Comparison of ENCODE assay signal across 1 cellular context in the genomic region with DNA sequence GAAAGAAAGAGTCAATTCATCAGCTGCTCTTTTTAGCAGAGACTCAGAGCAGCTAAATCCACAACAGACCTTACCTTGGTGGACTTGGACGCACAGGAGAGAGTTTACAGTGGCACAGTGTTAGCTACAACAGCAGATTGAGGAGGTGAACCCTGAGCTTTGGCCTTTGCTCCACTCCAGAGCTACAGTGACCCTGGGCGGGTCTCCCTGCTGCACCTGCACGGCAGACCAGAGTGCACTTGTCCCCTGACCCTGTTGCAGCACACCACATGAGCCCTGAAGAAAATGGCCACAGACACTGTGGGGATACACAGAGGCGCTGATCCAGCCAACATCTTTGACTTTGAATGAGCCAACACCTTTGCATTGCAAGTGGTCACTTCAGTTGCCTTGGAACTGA.
TF ChIP-seq lines count a peak whose summit lies in the region.

No MANE protein-coding gene starts in this region.

TF ChIP-seq in HepG2, 621 proteins besides CTCF, POLR2A, EP300 and RAD21 (continued from another document and continues in another):
- TF ChIP-seq ZNF564 (CRISPR knock-in tag; IDR thresholded peaks at IDR 0.05) (0 out of 2 replicates have a peak, but pooled peaks have one; percentile 62), LCORL (IDR thresholded peaks at IDR 0.05) (no peak), LCORL (CRISPR knock-in tag; IDR thresholded peaks at IDR 0.05) (peak; percentile 84), ZNF510 (CRISPR knock-in tag; IDR thresholded peaks at IDR 0.05; ENCODE audit: low read depth) (no peak), ZNF598 (CRISPR knock-in tag; IDR thresholded peaks at IDR 0.05; ENCODE audit: borderline replicate concordance) (peak; percentile 69; the same call in 1 of the 2 replicates), ATF1 (CRISPR knock-in tag; IDR thresholded peaks at IDR 0.05) (no peak), ZNF224 (CRISPR knock-in tag; IDR thresholded peaks at IDR 0.05) (no peak), MAFK (conservative IDR thresholded peaks at IDR 0.05 in 1 of 2, IDR thresholded peaks at IDR 0.05 in 1 of 2; ENCODE audit: low read length in 2 of 2) (no peak), PITX1 (CRISPR knock-in tag; IDR thresholded peaks at IDR 0.05) (0 out of 2 replicates have a peak, but pooled peaks have one; percentile 83), DPF2 (CRISPR knock-in tag; IDR thresholded peaks at IDR 0.05; ENCODE audit: borderline replicate concordance, low read depth) (0 out of 2 replicates have a peak, but pooled peaks have one; percentile 39), NR2F1 (CRISPR knock-in tag; IDR thresholded peaks at IDR 0.05) (peak; percentile 83 to 85), ZNF607 (CRISPR knock-in tag; IDR thresholded peaks at IDR 0.05; ENCODE audit: borderline replicate concordance) (no peak), NR2F2 (IDR thresholded peaks at IDR 0.05; ENCODE audit: borderline replicate concordance, low read depth) (peak; percentile 92), CBX2 (IDR thresholded peaks at IDR 0.05; ENCODE audit: low read depth, low read length) (no peak), CBX2 (CRISPR knock-in tag; IDR thresholded peaks at IDR 0.05; ENCODE audit: low read depth) (no peak), ZNF543 (CRISPR knock-in tag; IDR thresholded peaks at IDR 0.05) (no peak), HES4 (CRISPR knock-in tag; IDR thresholded peaks at IDR 0.05; ENCODE audit: borderline replicate concordance) (0 out of 2 replicates have a peak, but pooled peaks have one; percentile 27), TRIM24 (CRISPR knock-in tag; IDR thresholded peaks at IDR 0.05) (peak; percentile 83; the same call in 1 of the 2 replicates), SAP130 (CRISPR knock-in tag; IDR thresholded peaks at IDR 0.05; ENCODE audit: low read depth) (peak; percentile 34; the same call in 1 of the 2 replicates), ZNF331 (CRISPR knock-in tag; IDR thresholded peaks at IDR 0.05) (peak; percentile 63; the same call in 1 of the 2 replicates), RELA (CRISPR knock-in tag; IDR thresholded peaks at IDR 0.05) (no peak), ZBTB8A (CRISPR knock-in tag; IDR thresholded peaks at IDR 0.05; ENCODE audit: borderline replicate concordance, low read depth) (no peak), ZNF556 (CRISPR knock-in tag; IDR thresholded peaks at IDR 0.05; ENCODE audit: borderline replicate concordance) (peak; percentile 89; the same call in 1 of the 2 replicates), ADNP (CRISPR knock-in tag; IDR thresholded peaks at IDR 0.05) (no peak), ZFP36L1 (CRISPR knock-in tag; IDR thresholded peaks at IDR 0.05) (0 out of 2 replicates have a peak, but pooled peaks have one; percentile 45), RBFOX2 (IDR thresholded peaks at IDR 0.05; ENCODE audit: low read depth, low read length) (no peak), RCOR2 (CRISPR knock-in tag; IDR thresholded peaks at IDR 0.05) (peak; percentile 78; the same call in 1 of the 2 replicates), POGZ (CRISPR knock-in tag; IDR thresholded peaks at IDR 0.05) (peak; percentile 88), ZNF441 (CRISPR knock-in tag; IDR thresholded peaks at IDR 0.05; ENCODE audit: borderline replicate concordance) (0 out of 2 replicates have a peak, but pooled peaks have one; percentile 65), PAWR (CRISPR knock-in tag; IDR thresholded peaks at IDR 0.05; ENCODE audit: borderline replicate concordance) (no peak), ZFP82 (CRISPR knock-in tag; IDR thresholded peaks at IDR 0.05; ENCODE audit: borderline replicate concordance) (no peak), ATF7-NPFF (CRISPR knock-in tag; IDR thresholded peaks at IDR 0.05; ENCODE audit: low read depth) (no peak)
- TF ChIP-seq, protein P1, sequence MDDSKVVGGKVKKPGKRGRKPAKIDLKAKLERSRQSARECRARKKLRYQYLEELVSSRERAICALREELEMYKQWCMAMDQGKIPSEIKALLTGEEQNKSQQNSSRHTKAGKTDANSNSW (CRISPR knock-in tag; IDR thresholded peaks at IDR 0.05; ENCODE audit: borderline replicate concordance): no peak
- TF ChIP-seq, protein P2, sequence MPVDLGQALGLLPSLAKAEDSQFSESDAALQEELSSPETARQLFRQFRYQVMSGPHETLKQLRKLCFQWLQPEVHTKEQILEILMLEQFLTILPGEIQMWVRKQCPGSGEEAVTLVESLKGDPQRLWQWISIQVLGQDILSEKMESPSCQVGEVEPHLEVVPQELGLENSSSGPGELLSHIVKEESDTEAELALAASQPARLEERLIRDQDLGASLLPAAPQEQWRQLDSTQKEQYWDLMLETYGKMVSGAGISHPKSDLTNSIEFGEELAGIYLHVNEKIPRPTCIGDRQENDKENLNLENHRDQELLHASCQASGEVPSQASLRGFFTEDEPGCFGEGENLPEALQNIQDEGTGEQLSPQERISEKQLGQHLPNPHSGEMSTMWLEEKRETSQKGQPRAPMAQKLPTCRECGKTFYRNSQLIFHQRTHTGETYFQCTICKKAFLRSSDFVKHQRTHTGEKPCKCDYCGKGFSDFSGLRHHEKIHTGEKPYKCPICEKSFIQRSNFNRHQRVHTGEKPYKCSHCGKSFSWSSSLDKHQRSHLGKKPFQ (CRISPR knock-in tag; IDR thresholded peaks at IDR 0.05; ENCODE audit: insufficient replicate concordance): no peak
- TF ChIP-seq, protein P3, sequence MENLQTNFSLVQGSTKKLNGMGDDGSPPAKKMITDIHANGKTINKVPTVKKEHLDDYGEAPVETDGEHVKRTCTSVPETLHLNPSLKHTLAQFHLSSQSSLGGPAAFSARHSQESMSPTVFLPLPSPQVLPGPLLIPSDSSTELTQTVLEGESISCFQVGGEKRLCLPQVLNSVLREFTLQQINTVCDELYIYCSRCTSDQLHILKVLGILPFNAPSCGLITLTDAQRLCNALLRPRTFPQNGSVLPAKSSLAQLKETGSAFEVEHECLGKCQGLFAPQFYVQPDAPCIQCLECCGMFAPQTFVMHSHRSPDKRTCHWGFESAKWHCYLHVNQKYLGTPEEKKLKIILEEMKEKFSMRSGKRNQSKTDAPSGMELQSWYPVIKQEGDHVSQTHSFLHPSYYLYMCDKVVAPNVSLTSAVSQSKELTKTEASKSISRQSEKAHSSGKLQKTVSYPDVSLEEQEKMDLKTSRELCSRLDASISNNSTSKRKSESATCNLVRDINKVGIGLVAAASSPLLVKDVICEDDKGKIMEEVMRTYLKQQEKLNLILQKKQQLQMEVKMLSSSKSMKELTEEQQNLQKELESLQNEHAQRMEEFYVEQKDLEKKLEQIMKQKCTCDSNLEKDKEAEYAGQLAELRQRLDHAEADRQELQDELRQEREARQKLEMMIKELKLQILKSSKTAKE (CRISPR knock-in tag; IDR thresholded peaks at IDR 0.05; ENCODE audit: borderline replicate concordance): no peak
- TF ChIP-seq, protein P4, sequence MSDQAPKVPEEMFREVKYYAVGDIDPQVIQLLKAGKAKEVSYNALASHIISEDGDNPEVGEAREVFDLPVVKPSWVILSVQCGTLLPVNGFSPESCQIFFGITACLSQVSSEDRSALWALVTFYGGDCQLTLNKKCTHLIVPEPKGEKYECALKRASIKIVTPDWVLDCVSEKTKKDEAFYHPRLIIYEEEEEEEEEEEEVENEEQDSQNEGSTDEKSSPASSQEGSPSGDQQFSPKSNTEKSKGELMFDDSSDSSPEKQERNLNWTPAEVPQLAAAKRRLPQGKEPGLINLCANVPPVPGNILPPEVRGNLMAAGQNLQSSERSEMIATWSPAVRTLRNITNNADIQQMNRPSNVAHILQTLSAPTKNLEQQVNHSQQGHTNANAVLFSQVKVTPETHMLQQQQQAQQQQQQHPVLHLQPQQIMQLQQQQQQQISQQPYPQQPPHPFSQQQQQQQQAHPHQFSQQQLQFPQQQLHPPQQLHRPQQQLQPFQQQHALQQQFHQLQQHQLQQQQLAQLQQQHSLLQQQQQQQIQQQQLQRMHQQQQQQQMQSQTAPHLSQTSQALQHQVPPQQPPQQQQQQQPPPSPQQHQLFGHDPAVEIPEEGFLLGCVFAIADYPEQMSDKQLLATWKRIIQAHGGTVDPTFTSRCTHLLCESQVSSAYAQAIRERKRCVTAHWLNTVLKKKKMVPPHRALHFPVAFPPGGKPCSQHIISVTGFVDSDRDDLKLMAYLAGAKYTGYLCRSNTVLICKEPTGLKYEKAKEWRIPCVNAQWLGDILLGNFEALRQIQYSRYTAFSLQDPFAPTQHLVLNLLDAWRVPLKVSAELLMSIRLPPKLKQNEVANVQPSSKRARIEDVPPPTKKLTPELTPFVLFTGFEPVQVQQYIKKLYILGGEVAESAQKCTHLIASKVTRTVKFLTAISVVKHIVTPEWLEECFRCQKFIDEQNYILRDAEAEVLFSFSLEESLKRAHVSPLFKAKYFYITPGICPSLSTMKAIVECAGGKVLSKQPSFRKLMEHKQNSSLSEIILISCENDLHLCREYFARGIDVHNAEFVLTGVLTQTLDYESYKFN (CRISPR knock-in tag; conservative IDR thresholded peaks at IDR 0.05): peak; percentile 89
- TF ChIP-seq, protein P5, sequence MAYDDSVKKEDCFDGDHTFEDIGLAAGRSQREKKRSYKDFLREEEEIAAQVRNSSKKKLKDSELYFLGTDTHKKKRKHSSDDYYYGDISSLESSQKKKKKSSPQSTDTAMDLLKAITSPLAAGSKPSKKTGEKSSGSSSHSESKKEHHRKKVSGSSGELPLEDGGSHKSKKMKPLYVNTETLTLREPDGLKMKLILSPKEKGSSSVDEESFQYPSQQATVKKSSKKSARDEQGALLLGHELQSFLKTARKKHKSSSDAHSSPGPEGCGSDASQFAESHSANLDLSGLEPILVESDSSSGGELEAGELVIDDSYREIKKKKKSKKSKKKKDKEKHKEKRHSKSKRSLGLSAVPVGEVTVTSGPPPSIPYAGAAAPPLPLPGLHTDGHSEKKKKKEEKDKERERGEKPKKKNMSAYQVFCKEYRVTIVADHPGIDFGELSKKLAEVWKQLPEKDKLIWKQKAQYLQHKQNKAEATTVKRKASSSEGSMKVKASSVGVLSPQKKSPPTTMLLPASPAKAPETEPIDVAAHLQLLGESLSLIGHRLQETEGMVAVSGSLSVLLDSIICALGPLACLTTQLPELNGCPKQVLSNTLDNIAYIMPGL (CRISPR knock-in tag; IDR thresholded peaks at IDR 0.05; ENCODE audit: borderline replicate concordance in 1 of 2, low read depth in 1 of 2): peak in 1 of 2 experiments; percentile 35; a peak in 1 of 4 replicates
- TF ChIP-seq, protein P6, sequence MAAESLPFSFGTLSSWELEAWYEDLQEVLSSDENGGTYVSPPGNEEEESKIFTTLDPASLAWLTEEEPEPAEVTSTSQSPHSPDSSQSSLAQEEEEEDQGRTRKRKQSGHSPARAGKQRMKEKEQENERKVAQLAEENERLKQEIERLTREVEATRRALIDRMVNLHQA (CRISPR knock-in tag; IDR thresholded peaks at IDR 0.05): no peak
- TF ChIP-seq, protein P7, sequence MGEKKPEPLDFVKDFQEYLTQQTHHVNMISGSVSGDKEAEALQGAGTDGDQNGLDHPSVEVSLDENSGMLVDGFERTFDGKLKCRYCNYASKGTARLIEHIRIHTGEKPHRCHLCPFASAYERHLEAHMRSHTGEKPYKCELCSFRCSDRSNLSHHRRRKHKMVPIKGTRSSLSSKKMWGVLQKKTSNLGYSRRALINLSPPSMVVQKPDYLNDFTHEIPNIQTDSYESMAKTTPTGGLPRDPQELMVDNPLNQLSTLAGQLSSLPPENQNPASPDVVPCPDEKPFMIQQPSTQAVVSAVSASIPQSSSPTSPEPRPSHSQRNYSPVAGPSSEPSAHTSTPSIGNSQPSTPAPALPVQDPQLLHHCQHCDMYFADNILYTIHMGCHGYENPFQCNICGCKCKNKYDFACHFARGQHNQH (CRISPR knock-in tag; IDR thresholded peaks at IDR 0.05): 0 out of 2 replicates have a peak, but pooled peaks have one; percentile 30
- TF ChIP-seq, protein P8, sequence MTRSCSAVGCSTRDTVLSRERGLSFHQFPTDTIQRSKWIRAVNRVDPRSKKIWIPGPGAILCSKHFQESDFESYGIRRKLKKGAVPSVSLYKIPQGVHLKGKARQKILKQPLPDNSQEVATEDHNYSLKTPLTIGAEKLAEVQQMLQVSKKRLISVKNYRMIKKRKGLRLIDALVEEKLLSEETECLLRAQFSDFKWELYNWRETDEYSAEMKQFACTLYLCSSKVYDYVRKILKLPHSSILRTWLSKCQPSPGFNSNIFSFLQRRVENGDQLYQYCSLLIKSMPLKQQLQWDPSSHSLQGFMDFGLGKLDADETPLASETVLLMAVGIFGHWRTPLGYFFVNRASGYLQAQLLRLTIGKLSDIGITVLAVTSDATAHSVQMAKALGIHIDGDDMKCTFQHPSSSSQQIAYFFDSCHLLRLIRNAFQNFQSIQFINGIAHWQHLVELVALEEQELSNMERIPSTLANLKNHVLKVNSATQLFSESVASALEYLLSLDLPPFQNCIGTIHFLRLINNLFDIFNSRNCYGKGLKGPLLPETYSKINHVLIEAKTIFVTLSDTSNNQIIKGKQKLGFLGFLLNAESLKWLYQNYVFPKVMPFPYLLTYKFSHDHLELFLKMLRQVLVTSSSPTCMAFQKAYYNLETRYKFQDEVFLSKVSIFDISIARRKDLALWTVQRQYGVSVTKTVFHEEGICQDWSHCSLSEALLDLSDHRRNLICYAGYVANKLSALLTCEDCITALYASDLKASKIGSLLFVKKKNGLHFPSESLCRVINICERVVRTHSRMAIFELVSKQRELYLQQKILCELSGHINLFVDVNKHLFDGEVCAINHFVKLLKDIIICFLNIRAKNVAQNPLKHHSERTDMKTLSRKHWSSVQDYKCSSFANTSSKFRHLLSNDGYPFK (CRISPR knock-in tag; IDR thresholded peaks at IDR 0.05; ENCODE audit: borderline replicate concordance): peak; percentile 57; the same call in 1 of the 2 replicates
- TF ChIP-seq, protein P9, sequence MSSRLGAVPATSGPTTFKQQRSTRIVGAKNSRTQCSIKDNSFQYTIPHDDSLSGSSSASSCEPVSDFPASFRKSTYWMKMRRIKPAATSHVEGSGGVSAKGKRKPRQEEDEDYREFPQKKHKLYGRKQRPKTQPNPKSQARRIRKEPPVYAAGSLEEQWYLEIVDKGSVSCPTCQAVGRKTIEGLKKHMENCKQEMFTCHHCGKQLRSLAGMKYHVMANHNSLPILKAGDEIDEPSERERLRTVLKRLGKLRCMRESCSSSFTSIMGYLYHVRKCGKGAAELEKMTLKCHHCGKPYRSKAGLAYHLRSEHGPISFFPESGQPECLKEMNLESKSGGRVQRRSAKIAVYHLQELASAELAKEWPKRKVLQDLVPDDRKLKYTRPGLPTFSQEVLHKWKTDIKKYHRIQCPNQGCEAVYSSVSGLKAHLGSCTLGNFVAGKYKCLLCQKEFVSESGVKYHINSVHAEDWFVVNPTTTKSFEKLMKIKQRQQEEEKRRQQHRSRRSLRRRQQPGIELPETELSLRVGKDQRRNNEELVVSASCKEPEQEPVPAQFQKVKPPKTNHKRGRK (CRISPR knock-in tag; IDR thresholded peaks at IDR 0.05): peak; percentile 42; the same call in 1 of the 2 replicates
- TF ChIP-seq, protein P10, sequence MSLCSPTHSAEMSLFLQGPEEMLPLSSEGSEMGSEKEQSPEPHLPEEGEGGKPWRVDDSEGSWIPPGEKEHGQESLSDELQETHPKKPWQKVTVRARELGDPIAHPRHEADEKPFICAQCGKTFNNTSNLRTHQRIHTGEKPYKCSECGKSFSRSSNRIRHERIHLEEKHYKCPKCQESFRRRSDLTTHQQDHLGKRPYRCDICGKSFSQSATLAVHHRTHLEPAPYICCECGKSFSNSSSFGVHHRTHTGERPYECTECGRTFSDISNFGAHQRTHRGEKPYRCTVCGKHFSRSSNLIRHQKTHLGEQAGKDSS (CRISPR knock-in tag; IDR thresholded peaks at IDR 0.05; ENCODE audit: borderline replicate concordance, low read depth): 0 out of 2 replicates have a peak, but pooled peaks have one; percentile 25
- TF ChIP-seq, protein P11, sequence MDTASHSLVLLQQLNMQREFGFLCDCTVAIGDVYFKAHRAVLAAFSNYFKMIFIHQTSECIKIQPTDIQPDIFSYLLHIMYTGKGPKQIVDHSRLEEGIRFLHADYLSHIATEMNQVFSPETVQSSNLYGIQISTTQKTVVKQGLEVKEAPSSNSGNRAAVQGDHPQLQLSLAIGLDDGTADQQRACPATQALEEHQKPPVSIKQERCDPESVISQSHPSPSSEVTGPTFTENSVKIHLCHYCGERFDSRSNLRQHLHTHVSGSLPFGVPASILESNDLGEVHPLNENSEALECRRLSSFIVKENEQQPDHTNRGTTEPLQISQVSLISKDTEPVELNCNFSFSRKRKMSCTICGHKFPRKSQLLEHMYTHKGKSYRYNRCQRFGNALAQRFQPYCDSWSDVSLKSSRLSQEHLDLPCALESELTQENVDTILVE (CRISPR knock-in tag; IDR thresholded peaks at IDR 0.05): no peak
